22 cellular contexts compared by ENCODE assay signal in genomic region chr7:739455-739963, GRCh38.
"Had no signal": no experiment of that assay in that cellular context is flagged by ENCODE, and none has a peak within 500 bp of the region (broad histone marks: within the 10 kb centered on the region; RNA-seq: fewer than 3 reads in every experiment).

No MANE protein-coding gene starts in this region.

- DNase-seq: activated B cell treated with CpG ODN at 0.5 μM for 24 hours; activated CD4-positive, alpha-beta memory T cell treated with anti-CD3 and anti-CD28 coated beads for 36 hours; activated CD4-positive, alpha-beta T cell treated with anti-CD3 and anti-CD28 coated beads for 36 hours; activated gamma-delta T cell; activated T-cell treated with anti-CD3 and anti-CD28 coated beads, Interleukin-2, amount 50 U/mL, for 72 hours; brain microvascular endothelial cell; central memory CD4-positive, alpha-beta T cell; effector memory CD4-positive, alpha-beta T cell; hypothalamus; naive thymus-derived CD8-positive, alpha-beta T cell; stimulated activated CD4-positive, alpha-beta T cell treated with anti-CD3 and anti-CD28 coated beads, Interleukin-2, amount 100 ng/mL, for 48 hours; stimulated activated CD8-positive, alpha-beta memory T cell treated with anti-CD3 and anti-CD28 coated beads, Interleukin-4, amount 100 ng/mL, for 48 hours; stimulated activated naive CD4-positive, alpha-beta T cell; T-helper 1 cell; testis had no signal

- H3K27me3 Mint-ChIP-seq: activated B cell treated with CpG ODN at 0.5 μM for 24 hours; activated CD4-positive, alpha-beta memory T cell treated with anti-CD3 and anti-CD28 coated beads for 36 hours; activated CD4-positive, alpha-beta T cell treated with anti-CD3 and anti-CD28 coated beads for 36 hours; activated naive CD4-positive, alpha-beta T cell treated with anti-CD3 and anti-CD28 coated beads, Interleukin-2, amount 50 U/mL, for 24 hours; naive thymus-derived CD8-positive, alpha-beta T cell; type B pancreatic cell had no signal

- ATAC-seq: activated CD4-positive, alpha-beta T cell treated with anti-CD3 and anti-CD28 coated beads for 36 hours; activated T-cell treated with anti-CD3 and anti-CD28 coated beads, Interleukin-2, amount 50 U/mL, for 72 hours; naive thymus-derived CD8-positive, alpha-beta T cell had no signal

- H3K27me3 ChIP-seq: adrenal gland, ascending aorta, brain microvascular endothelial cell, SJSA1, testis had no signal

- H3K4me1 Mint-ChIP-seq: activated B cell treated with CpG ODN at 0.5 μM for 24 hours; activated CD4-positive, alpha-beta T cell treated with anti-CD3 and anti-CD28 coated beads for 36 hours had no signal

- H3K4me3 ChIP-seq: adrenal gland, ascending aorta, prostate gland, SJSA1, skin epidermis, testis had no signal

- H3K27ac ChIP-seq: adrenal gland, ascending aorta, brain microvascular endothelial cell, prostate gland, SJSA1, skin epidermis, testis had no signal

- H3K9me3 Mint-ChIP-seq: activated B cell treated with CpG ODN at 0.5 μM for 24 hours; activated CD4-positive, alpha-beta memory T cell treated with anti-CD3 and anti-CD28 coated beads for 36 hours; activated naive CD4-positive, alpha-beta T cell treated with anti-CD3 and anti-CD28 coated beads, Interleukin-2, amount 50 U/mL, for 24 hours; activated T-cell treated with anti-CD3 and anti-CD28 coated beads, Interleukin-2, amount 50 U/mL, for 72 hours; naive thymus-derived CD8-positive, alpha-beta T cell; type B pancreatic cell had no signal

- H3K4me3 Mint-ChIP-seq: activated B cell treated with CpG ODN at 0.5 μM for 24 hours; activated CD4-positive, alpha-beta memory T cell treated with anti-CD3 and anti-CD28 coated beads for 36 hours; activated CD4-positive, alpha-beta T cell treated with anti-CD3 and anti-CD28 coated beads for 36 hours; activated naive CD4-positive, alpha-beta T cell treated with anti-CD3 and anti-CD28 coated beads, Interleukin-2, amount 50 U/mL, for 24 hours; activated T-cell treated with anti-CD3 and anti-CD28 coated beads, Interleukin-2, amount 50 U/mL, for 72 hours; naive thymus-derived CD8-positive, alpha-beta T cell; type B pancreatic cell had no signal

- H3K4me1 ChIP-seq: adrenal gland, ascending aorta, prostate gland, SJSA1, testis had no signal

- H3K9me3 ChIP-seq: adrenal gland, prostate gland, SJSA1, testis had no signal

- H3K27ac Mint-ChIP-seq: activated B cell treated with CpG ODN at 0.5 μM for 24 hours; activated CD4-positive, alpha-beta memory T cell treated with anti-CD3 and anti-CD28 coated beads for 36 hours; activated CD4-positive, alpha-beta T cell treated with anti-CD3 and anti-CD28 coated beads for 36 hours; activated naive CD4-positive, alpha-beta T cell treated with anti-CD3 and anti-CD28 coated beads, Interleukin-2, amount 50 U/mL, for 24 hours; activated T-cell treated with anti-CD3 and anti-CD28 coated beads, Interleukin-2, amount 50 U/mL, for 72 hours; type B pancreatic cell had no signal
